Comparison of ENCODE assay signal across 8 cellular contexts in genomic region chr13:23375007-23375971, GRCh38. TPM values are rescaled to one million over a fixed set of nuclear protein-coding genes. Genes with fewer than 3 reads are reported as not detected.
A peak's percentile ranks its signal among the peaks of the same experiment; 100 is the strongest.
DNase-seq lines count a peak whose midpoint lies in the region; ATAC-seq, FAIRE-seq and TF ChIP-seq lines count a peak whose summit lies in the region.

No MANE protein-coding gene starts in this region.

- peak; percentile 87 for ATAC-seq in GM18909 (IDR thresholded peaks at IDR 0.05; ENCODE audit: poor library complexity, unreplicated experiment)
- peak; percentile 77 for ATAC-seq in HG03159 (IDR thresholded peaks at IDR 0.05; ENCODE audit: unreplicated experiment)

- intact Hi-C loops in kidney (cut with DNase I) = no loop called here

- H3K27ac ChIP-seq in kidney (ENCODE audit: low read depth in 2 of 2, low read length in 2 of 2) = peak overlapping the region; percentile 37 to 64

- TF ChIP-seq CTCF in kidney (IDR thresholded peaks at IDR 0.05; ENCODE audit: borderline replicate concordance, extremely low read depth, insufficient read depth) = no peak

- H3K9ac ChIP-seq in kidney (ENCODE audit: low read length in 2 of 2) = peak overlapping the region in 1 of 2 donors; percentile 24

- H3K4me3 ChIP-seq in kidney (ENCODE audit: low read length in 2 of 2) = peak overlapping the region; percentile 60 to 61

- FAIRE-seq in kidney (lab: Jason Lieb, UNC) = no peak

- peak; percentile 97 for DNase-seq in AG08395 (ENCODE audit: low spot score)
- peak; percentile 66 for DNase-seq in NCI-H226
- peak; percentile 94 for DNase-seq in activated CD4-positive, CD25-positive, alpha-beta regulatory T cell treated with anti-CD3 and anti-CD28 coated beads, Interleukin-2, amount 50 U/mL, for 16 hours (ENCODE audit: low read depth, low spot score)
- peak; percentile 94 for DNase-seq in cerebellar cortex (ENCODE audit: low spot score)
- DNase-seq in kidney = peak; percentile 99
- peak; percentile 98 for DNase-seq in stimulated activated CD4-positive, alpha-beta T cell treated with anti-CD3 and anti-CD28 coated beads, Interleukin-15, amount 100 ng/mL, for 1 hour (ENCODE audit: low read depth in 1 of 2, low spot score in 1 of 2)

- peaks cover 0 to 1% of the 10 kb centered on the region in 2 donors for H3K36me3 ChIP-seq in kidney (ENCODE audit: control insufficient read depth in 1 of 2, insufficient read depth in 2 of 2, low read length in 2 of 2)

- no peaks in the 10 kb centered on the region for H3K9me3 ChIP-seq in kidney (ENCODE audit: control insufficient read depth in 1 of 2, low read length in 2 of 2)

- no peaks in the 10 kb centered on the region for H3K4me1 ChIP-seq in kidney (ENCODE audit: control insufficient read depth in 1 of 2, insufficient read depth in 1 of 2, low read depth in 1 of 2, low read length in 2 of 2)

RNA-seq across cellular contexts. Expression of gene SACS, which starts 58.2 kb away (rescaled TPM):
- 12.5 TPM for total RNA-seq in kidney
- polyA plus RNA-seq in kidney (ENCODE audit: insufficient read depth, low read depth, low replicate concordance) = 0.58 TPM

Comparison
In these comparisons a context has a peak if more than half of its experiments do, and no peak if none do; other contexts are left out.
1. Peak in every context shown above with its lines: DNase-seq, ATAC-seq, H3K4me3 ChIP-seq and H3K27ac ChIP-seq.